Comparison of ENCODE assay signal across 20 cellular contexts in genomic region chrX:38085797-38086196, GRCh38.
"Had no signal": no experiment of that assay in that cellular context is flagged by ENCODE, and none has a peak within 500 bp of the region (broad histone marks: within the 10 kb centered on the region; RNA-seq: fewer than 3 reads in every experiment).

No MANE protein-coding gene starts in this region.

- H3K27me3 ChIP-seq: esophagus muscularis mucosa, foreskin keratinocyte, gastroesophageal sphincter, hepatocyte, left lung had no signal

- H3K9me3 ChIP-seq: esophagus muscularis mucosa, gastroesophageal sphincter, heart left ventricle, left lung, lower lobe of right lung had no signal

- H3K4me1 ChIP-seq: esophagus muscularis mucosa, gastroesophageal sphincter, heart left ventricle, left lung, lower lobe of right lung had no signal

- H3K4me3 ChIP-seq: coronary artery, dorsolateral prefrontal cortex, esophagus muscularis mucosa, gastroesophageal sphincter, heart left ventricle, hepatocyte, left lung, lower lobe of right lung had no signal

- H3K36me3 ChIP-seq: esophagus muscularis mucosa, gastroesophageal sphincter, heart left ventricle, left lung, lower lobe of right lung had no signal

- ATAC-seq: foreskin keratinocyte, gastroesophageal sphincter, heart left ventricle, left lung, left ventricle myocardium superior, lower lobe of right lung had no signal

- H3K4me3 Mint-ChIP-seq: immature natural killer cell, mesothelial cell of epicardium had no signal

- DNase-seq: dermis blood vessel endothelial cell; dorsolateral prefrontal cortex; effector CD4-positive, alpha-beta T cell; effector memory CD4-positive, alpha-beta T cell; foreskin keratinocyte; heart left ventricle; hypothalamus; immature natural killer cell; islet precursor cell; kidney; kidney glomerular epithelial cell; left lung; left ventricle myocardium superior; lower lobe of right lung; mesenchymal stem cell had no signal

- H3K36me3 Mint-ChIP-seq: immature natural killer cell, mesothelial cell of epicardium had no signal

- H3K4me1 Mint-ChIP-seq: immature natural killer cell had no signal

- H3K27ac ChIP-seq: coronary artery, dorsolateral prefrontal cortex, esophagus muscularis mucosa, foreskin keratinocyte, gastroesophageal sphincter, heart left ventricle, hepatocyte, left lung, lower lobe of right lung had no signal

- H3K27ac Mint-ChIP-seq: immature natural killer cell, mesothelial cell of epicardium had no signal
